3 cellular contexts compared by ENCODE assay signal in genomic region chr5:121109817-121110216, GRCh38.
TF ChIP-seq lines count a peak whose summit lies in the region.

No MANE protein-coding gene starts in this region.

TF ChIP-seq in HepG2, 621 proteins besides CTCF, POLR2A, EP300 and RAD21:
- no peak for TF ChIP-seq NAIF1 (CRISPR knock-in tag; IDR thresholded peaks at IDR 0.05; ENCODE audit: borderline replicate concordance)
- TF ChIP-seq BHLHE40 (IDR thresholded peaks at IDR 0.05; ENCODE audit: low read length): no peak
- peak; percentile 89 to 94 for TF ChIP-seq MAFK (conservative IDR thresholded peaks at IDR 0.05 in 1 of 2, IDR thresholded peaks at IDR 0.05 in 1 of 2; ENCODE audit: low read length in 2 of 2)
- peak; percentile 91 for TF ChIP-seq MAFF (IDR thresholded peaks at IDR 0.05; ENCODE audit: low read depth, low read length)
TF ChIP-seq in HepG2: peak in this region for 2.

TF ChIP-seq in GM23338, 12 proteins besides CTCF, POLR2A, EP300 and RAD21 (continued from another document):
- TF ChIP-seq ETS1 (IDR thresholded peaks at IDR 0.05): no peak

TF ChIP-seq in K562, 482 proteins besides CTCF, POLR2A, EP300 and RAD21:
- no peak for TF ChIP-seq TSHZ1 (CRISPR knock-in tag; IDR thresholded peaks at IDR 0.05)
- TF ChIP-seq MAFF (IDR thresholded peaks at IDR 0.05; ENCODE audit: low read length): peak; percentile 82
- TF ChIP-seq MAFK (IDR thresholded peaks at IDR 0.05; ENCODE audit: low read length): peak; percentile 80
- TF ChIP-seq, protein P1, sequence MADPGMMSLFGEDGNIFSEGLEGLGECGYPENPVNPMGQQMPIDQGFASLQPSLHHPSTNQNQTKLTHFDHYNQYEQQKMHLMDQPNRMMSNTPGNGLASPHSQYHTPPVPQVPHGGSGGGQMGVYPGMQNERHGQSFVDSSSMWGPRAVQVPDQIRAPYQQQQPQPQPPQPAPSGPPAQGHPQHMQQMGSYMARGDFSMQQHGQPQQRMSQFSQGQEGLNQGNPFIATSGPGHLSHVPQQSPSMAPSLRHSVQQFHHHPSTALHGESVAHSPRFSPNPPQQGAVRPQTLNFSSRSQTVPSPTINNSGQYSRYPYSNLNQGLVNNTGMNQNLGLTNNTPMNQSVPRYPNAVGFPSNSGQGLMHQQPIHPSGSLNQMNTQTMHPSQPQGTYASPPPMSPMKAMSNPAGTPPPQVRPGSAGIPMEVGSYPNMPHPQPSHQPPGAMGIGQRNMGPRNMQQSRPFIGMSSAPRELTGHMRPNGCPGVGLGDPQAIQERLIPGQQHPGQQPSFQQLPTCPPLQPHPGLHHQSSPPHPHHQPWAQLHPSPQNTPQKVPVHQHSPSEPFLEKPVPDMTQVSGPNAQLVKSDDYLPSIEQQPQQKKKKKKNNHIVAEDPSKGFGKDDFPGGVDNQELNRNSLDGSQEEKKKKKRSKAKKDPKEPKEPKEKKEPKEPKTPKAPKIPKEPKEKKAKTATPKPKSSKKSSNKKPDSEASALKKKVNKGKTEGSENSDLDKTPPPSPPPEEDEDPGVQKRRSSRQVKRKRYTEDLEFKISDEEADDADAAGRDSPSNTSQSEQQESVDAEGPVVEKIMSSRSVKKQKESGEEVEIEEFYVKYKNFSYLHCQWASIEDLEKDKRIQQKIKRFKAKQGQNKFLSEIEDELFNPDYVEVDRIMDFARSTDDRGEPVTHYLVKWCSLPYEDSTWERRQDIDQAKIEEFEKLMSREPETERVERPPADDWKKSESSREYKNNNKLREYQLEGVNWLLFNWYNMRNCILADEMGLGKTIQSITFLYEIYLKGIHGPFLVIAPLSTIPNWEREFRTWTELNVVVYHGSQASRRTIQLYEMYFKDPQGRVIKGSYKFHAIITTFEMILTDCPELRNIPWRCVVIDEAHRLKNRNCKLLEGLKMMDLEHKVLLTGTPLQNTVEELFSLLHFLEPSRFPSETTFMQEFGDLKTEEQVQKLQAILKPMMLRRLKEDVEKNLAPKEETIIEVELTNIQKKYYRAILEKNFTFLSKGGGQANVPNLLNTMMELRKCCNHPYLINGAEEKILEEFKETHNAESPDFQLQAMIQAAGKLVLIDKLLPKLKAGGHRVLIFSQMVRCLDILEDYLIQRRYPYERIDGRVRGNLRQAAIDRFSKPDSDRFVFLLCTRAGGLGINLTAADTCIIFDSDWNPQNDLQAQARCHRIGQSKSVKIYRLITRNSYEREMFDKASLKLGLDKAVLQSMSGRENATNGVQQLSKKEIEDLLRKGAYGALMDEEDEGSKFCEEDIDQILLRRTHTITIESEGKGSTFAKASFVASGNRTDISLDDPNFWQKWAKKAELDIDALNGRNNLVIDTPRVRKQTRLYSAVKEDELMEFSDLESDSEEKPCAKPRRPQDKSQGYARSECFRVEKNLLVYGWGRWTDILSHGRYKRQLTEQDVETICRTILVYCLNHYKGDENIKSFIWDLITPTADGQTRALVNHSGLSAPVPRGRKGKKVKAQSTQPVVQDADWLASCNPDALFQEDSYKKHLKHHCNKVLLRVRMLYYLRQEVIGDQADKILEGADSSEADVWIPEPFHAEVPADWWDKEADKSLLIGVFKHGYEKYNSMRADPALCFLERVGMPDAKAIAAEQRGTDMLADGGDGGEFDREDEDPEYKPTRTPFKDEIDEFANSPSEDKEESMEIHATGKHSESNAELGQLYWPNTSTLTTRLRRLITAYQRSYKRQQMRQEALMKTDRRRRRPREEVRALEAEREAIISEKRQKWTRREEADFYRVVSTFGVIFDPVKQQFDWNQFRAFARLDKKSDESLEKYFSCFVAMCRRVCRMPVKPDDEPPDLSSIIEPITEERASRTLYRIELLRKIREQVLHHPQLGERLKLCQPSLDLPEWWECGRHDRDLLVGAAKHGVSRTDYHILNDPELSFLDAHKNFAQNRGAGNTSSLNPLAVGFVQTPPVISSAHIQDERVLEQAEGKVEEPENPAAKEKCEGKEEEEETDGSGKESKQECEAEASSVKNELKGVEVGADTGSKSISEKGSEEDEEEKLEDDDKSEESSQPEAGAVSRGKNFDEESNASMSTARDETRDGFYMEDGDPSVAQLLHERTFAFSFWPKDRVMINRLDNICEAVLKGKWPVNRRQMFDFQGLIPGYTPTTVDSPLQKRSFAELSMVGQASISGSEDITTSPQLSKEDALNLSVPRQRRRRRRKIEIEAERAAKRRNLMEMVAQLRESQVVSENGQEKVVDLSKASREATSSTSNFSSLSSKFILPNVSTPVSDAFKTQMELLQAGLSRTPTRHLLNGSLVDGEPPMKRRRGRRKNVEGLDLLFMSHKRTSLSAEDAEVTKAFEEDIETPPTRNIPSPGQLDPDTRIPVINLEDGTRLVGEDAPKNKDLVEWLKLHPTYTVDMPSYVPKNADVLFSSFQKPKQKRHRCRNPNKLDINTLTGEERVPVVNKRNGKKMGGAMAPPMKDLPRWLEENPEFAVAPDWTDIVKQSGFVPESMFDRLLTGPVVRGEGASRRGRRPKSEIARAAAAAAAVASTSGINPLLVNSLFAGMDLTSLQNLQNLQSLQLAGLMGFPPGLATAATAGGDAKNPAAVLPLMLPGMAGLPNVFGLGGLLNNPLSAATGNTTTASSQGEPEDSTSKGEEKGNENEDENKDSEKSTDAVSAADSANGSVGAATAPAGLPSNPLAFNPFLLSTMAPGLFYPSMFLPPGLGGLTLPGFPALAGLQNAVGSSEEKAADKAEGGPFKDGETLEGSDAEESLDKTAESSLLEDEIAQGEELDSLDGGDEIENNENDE (IDR thresholded peaks at IDR 0.05; ENCODE audit: low read depth, low read length): no peak
- no peak for TF ChIP-seq ZNF518B (CRISPR knock-in tag; IDR thresholded peaks at IDR 0.05)
- TF ChIP-seq, protein P2, sequence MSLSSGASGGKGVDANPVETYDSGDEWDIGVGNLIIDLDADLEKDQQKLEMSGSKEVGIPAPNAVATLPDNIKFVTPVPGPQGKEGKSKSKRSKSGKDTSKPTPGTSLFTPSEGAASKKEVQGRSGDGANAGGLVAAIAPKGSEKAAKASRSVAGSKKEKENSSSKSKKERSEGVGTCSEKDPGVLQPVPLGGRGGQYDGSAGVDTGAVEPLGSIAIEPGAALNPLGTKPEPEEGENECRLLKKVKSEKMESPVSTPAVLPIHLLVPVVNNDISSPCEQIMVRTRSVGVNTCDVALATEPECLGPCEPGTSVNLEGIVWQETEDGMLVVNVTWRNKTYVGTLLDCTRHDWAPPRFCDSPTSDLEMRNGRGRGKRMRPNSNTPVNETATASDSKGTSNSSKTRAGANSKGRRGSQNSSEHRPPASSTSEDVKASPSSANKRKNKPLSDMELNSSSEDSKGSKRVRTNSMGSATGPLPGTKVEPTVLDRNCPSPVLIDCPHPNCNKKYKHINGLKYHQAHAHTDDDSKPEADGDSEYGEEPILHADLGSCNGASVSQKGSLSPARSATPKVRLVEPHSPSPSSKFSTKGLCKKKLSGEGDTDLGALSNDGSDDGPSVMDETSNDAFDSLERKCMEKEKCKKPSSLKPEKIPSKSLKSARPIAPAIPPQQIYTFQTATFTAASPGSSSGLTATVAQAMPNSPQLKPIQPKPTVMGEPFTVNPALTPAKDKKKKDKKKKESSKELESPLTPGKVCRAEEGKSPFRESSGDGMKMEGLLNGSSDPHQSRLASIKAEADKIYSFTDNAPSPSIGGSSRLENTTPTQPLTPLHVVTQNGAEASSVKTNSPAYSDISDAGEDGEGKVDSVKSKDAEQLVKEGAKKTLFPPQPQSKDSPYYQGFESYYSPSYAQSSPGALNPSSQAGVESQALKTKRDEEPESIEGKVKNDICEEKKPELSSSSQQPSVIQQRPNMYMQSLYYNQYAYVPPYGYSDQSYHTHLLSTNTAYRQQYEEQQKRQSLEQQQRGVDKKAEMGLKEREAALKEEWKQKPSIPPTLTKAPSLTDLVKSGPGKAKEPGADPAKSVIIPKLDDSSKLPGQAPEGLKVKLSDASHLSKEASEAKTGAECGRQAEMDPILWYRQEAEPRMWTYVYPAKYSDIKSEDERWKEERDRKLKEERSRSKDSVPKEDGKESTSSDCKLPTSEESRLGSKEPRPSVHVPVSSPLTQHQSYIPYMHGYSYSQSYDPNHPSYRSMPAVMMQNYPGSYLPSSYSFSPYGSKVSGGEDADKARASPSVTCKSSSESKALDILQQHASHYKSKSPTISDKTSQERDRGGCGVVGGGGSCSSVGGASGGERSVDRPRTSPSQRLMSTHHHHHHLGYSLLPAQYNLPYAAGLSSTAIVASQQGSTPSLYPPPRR (CRISPR knock-in tag; IDR thresholded peaks at IDR 0.05; ENCODE audit: borderline replicate concordance): no peak
- no peak for TF ChIP-seq GTF2A2 (tag; IDR thresholded peaks at IDR 0.05)
- TF ChIP-seq ZNF316 (IDR thresholded peaks at IDR 0.05): peak; percentile 89
- TF ChIP-seq SOX6 (IDR thresholded peaks at IDR 0.05): no peak
- peak; percentile 64 for TF ChIP-seq MAFG (tag; conservative IDR thresholded peaks at IDR 0.05)
- TF ChIP-seq C11orf30 (IDR thresholded peaks at IDR 0.05; ENCODE audit: low read depth): peak; percentile 79
